In the genomic region with DNA sequence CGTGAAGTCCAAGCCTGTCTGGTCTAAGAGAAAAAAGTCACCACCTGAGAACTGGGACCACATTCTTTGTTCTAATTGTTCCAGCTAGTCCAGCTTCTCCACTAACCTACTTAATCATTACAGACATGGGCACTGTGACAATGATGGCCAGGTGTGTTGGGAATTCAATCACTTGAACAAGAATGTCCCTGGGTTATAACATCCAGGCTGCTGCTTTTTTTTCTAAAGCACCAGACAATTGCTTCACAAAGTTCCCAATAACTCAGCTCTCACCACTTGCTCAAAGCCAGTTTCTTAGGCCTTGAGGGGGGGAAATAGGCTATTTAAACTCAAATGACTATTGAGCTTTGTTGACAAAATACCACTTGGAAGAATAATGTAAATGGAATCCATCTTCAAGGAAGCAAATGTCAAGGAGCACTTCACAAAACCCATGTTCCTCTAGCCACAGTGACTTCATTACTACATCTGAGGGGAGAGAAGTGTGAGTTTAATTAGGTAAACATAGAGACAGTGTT, we compare ENCODE assay signal across 9 cellular contexts.
DNase-seq lines count a peak whose midpoint lies in the region; ATAC-seq and TF ChIP-seq lines count a peak whose summit lies in the region.
"Had no signal": no experiment of that assay in that cellular context is flagged by ENCODE, and none has a peak within 500 bp of the region (broad histone marks: within the 10 kb centered on the region; RNA-seq: fewer than 3 reads in every experiment).

No MANE protein-coding gene starts in this region.

- TF ChIP-seq CTCF in hepatocyte (IDR thresholded peaks at IDR 0.05; ENCODE audit: poor library complexity) (no peak), CD14-positive monocyte (IDR thresholded peaks at IDR 0.05) (no peak)

- H3K4me3 ChIP-seq in hepatocyte = no peak overlapping the region

- no peak for DNase-seq in stimulated activated naive CD8-positive, alpha-beta T cell treated with anti-CD3 and anti-CD28 coated beads, Interleukin-15, amount 100 ng/mL, for 72 hours
- DNase-seq in hepatocyte (ENCODE audit: low spot score) = no peak
- DNase-seq in CD14-positive monocyte (ENCODE audit: low spot score) = no peak
- DNase-seq in SKM-1 (lab: John Stamatoyannopoulos, UW; ENCODE audit: unreplicated experiment) = no peak

- ATAC-seq in stimulated activated naive CD8-positive, alpha-beta T cell treated with anti-CD3 and anti-CD28 coated beads, Interleukin-15, amount 100 ng/mL, for 72 hours = no peak
- ATAC-seq in SK-N-SH treated with all-trans-retinoic acid at 6 μM for 48 hours = peak; percentile 18; the same call in 2 of the 3 replicates
- ATAC-seq in HG03159 (IDR thresholded peaks at IDR 0.05; ENCODE audit: unreplicated experiment) = no peak
- ATAC-seq in HG03521 (IDR thresholded peaks at IDR 0.05; ENCODE audit: unreplicated experiment) = no peak

- H3K9me2 ChIP-seq in hepatocyte (replicated peaks; ENCODE audit: insufficient read depth) = no peaks in the 10 kb centered on the region

- WGBS in hepatocyte (ENCODE audit: low lambda C conversion rate, missing lambda C conversion rate) = 0% methylated on average over 1 of the region's 1 CpG

- H3K27ac ChIP-seq in hepatocyte = peak overlapping the region; percentile 93

- H3K27ac Mint-ChIP-seq in stimulated activated naive CD8-positive, alpha-beta T cell treated with anti-CD3 and anti-CD28 coated beads, Interleukin-15, Interleukin-2, amounts not matched to agents 100 ng/mL and 50 ng/mL, for 24 hours = peak overlapping the region; percentile 76
- H3K27ac Mint-ChIP-seq in stimulated activated naive CD8-positive, alpha-beta T cell treated with anti-CD3 and anti-CD28 coated beads, Interleukin-15, amount 100 ng/mL, for 72 hours = no peak overlapping the region
- peak overlapping the region in 2 of 7 donors; percentile 21 to 84 for H3K27ac Mint-ChIP-seq in CD14-positive monocyte

- no peaks in the 10 kb centered on the region for H3K36me3 ChIP-seq in hepatocyte (replicated peaks; ENCODE audit: insufficient read depth, low read depth)

- H4K20me1 ChIP-seq in hepatocyte (ENCODE audit: insufficient read depth, poor library complexity, severe bottlenecking) = no peaks in the 10 kb centered on the region

- H3K4me2 ChIP-seq in hepatocyte = no peak overlapping the region

- no peaks in the 10 kb centered on the region for H3K9me3 Mint-ChIP-seq in stimulated activated naive CD8-positive, alpha-beta T cell treated with anti-CD3 and anti-CD28 coated beads, Interleukin-15, Interleukin-2, amounts not matched to agents 100 ng/mL and 50 ng/mL, for 24 hours
- peaks cover 11 to 18% of the 10 kb centered on the region in 2 donors for H3K9me3 Mint-ChIP-seq in stimulated activated naive CD8-positive, alpha-beta T cell treated with anti-CD3 and anti-CD28 coated beads, Interleukin-15, amount 100 ng/mL, for 72 hours
- H3K9me3 Mint-ChIP-seq in CD14-positive monocyte = peaks cover 0 to 5% (median 0%) of the 10 kb centered on the region in 7 donors
- H3K9me3 Mint-ChIP-seq: central memory CD8-positive, alpha-beta T cell had no signal

- no peaks in the 10 kb centered on the region for H3K27me3 Mint-ChIP-seq in stimulated activated naive CD8-positive, alpha-beta T cell treated with anti-CD3 and anti-CD28 coated beads, Interleukin-15, Interleukin-2, amounts not matched to agents 100 ng/mL and 50 ng/mL, for 24 hours
- no peaks in the 10 kb centered on the region for H3K27me3 Mint-ChIP-seq in stimulated activated naive CD8-positive, alpha-beta T cell treated with anti-CD3 and anti-CD28 coated beads, Interleukin-15, amount 100 ng/mL, for 72 hours
- no peaks in the 10 kb centered on the region for H3K27me3 Mint-ChIP-seq in CD14-positive monocyte (ENCODE audit: low read depth in 3 of 3)
- H3K27me3 Mint-ChIP-seq: central memory CD8-positive, alpha-beta T cell had no signal

- intact Hi-C loops in CD14-positive monocyte (cut with micrococcal nuclease) = no loop called here

- H3K9me3 ChIP-seq in hepatocyte (ENCODE audit: low read depth) = no peaks in the 10 kb centered on the region

- no peak overlapping the region for H2AFZ ChIP-seq in hepatocyte

- no peaks in the 10 kb centered on the region for H3K79me2 ChIP-seq in hepatocyte

- H3K4me1 ChIP-seq in hepatocyte (ENCODE audit: insufficient read depth) = peaks cover 23% of the 10 kb centered on the region

- no peak overlapping the region for H3K4me3 Mint-ChIP-seq in stimulated activated naive CD8-positive, alpha-beta T cell treated with anti-CD3 and anti-CD28 coated beads, Interleukin-15, Interleukin-2, amounts not matched to agents 100 ng/mL and 50 ng/mL, for 24 hours
- no peak overlapping the region for H3K4me3 Mint-ChIP-seq in stimulated activated naive CD8-positive, alpha-beta T cell treated with anti-CD3 and anti-CD28 coated beads, Interleukin-15, amount 100 ng/mL, for 72 hours
- no peak overlapping the region for H3K4me3 Mint-ChIP-seq in CD14-positive monocyte

- H3K36me3 Mint-ChIP-seq in stimulated activated naive CD8-positive, alpha-beta T cell treated with anti-CD3 and anti-CD28 coated beads, Interleukin-15, Interleukin-2, amounts not matched to agents 100 ng/mL and 50 ng/mL, for 24 hours (ENCODE audit: low read depth) = no peaks in the 10 kb centered on the region
- no peaks in the 10 kb centered on the region for H3K36me3 Mint-ChIP-seq in CD14-positive monocyte

- H3K4me1 Mint-ChIP-seq in stimulated activated naive CD8-positive, alpha-beta T cell treated with anti-CD3 and anti-CD28 coated beads, Interleukin-15, Interleukin-2, amounts not matched to agents 100 ng/mL and 50 ng/mL, for 24 hours (ENCODE audit: low read depth) = peaks cover 39% of the 10 kb centered on the region
- H3K4me1 Mint-ChIP-seq in stimulated activated naive CD8-positive, alpha-beta T cell treated with anti-CD3 and anti-CD28 coated beads, Interleukin-15, amount 100 ng/mL, for 72 hours = peaks cover 28% of the 10 kb centered on the region
- peaks cover 21% of the 10 kb centered on the region for H3K4me1 Mint-ChIP-seq in CD14-positive monocyte

- H3K27me3 ChIP-seq in hepatocyte = no peaks in the 10 kb centered on the region

TF ChIP-seq in SK-N-SH treated with all-trans-retinoic acid at 6 μM for 48 hours, 23 proteins besides CTCF, POLR2A, EP300 and RAD21:
- TF ChIP-seq TCF4 (CRISPR knock-in tag; IDR thresholded peaks at IDR 0.05; ENCODE audit: borderline replicate concordance) (no peak), RARB (CRISPR knock-in tag; IDR thresholded peaks at IDR 0.05) (no peak)
